In genomic region chr15:26739791-26740190, GRCh38 we compare ENCODE assay signal across 31 cellular contexts. TPM values are rescaled to one million over a fixed set of nuclear protein-coding genes. Genes with fewer than 3 reads are reported as not detected.
"Had no signal": no experiment of that assay in that cellular context is flagged by ENCODE, and none has a peak within 500 bp of the region (broad histone marks: within the 10 kb centered on the region; RNA-seq: fewer than 3 reads in every experiment).

No MANE protein-coding gene starts in this region.

- H3K36me3 ChIP-seq: brain microvascular endothelial cell, gastroesophageal sphincter, pancreas, stomach, thyroid gland, upper lobe of left lung, vagina had no signal

- H3K4me3 Mint-ChIP-seq: activated T-helper 1 cell treated with anti-CD3 and anti-CD28 coated beads, Interleukin-12 subunit alpha, Interleukin-12 subunit beta, Interleukin-2, Interleukin-4 antibody, amounts not matched to agents 30 ng/mL and 10 ng/mL and 1 ng/mL, durations not matched to agents 14 hours and 24 hours and 36 hours; stimulated activated naive B cell treated with anti-CD40 and anti-IgM and Interleukin-4, amounts not matched to agents 10 μg/mL and 1 μg/mL and 100 μg/mL, for 72 hours had no signal

- H3K36me3 Mint-ChIP-seq: stimulated activated naive B cell treated with anti-CD40 and anti-IgM and Interleukin-4, amounts not matched to agents 10 μg/mL and 1 μg/mL and 100 μg/mL, for 72 hours had no signal

- H3K9me3 ChIP-seq: pancreas, thyroid gland, upper lobe of left lung, vagina had no signal

- DNase-seq: activated CD4-positive, alpha-beta T cell treated with anti-CD3 and anti-CD28 coated beads for 48 hours; activated CD4-positive, alpha-beta T cell treated with anti-CD3 and anti-CD28 coated beads, Interleukin-2, amount 50 U/mL, for 48 hours; activated CD8-positive, alpha-beta memory T cell treated with anti-CD3 and anti-CD28 coated beads for 24 hours; activated effector memory CD4-positive, alpha-beta T cell treated with anti-CD3 and anti-CD28 coated beads, Interleukin-2, amount 50 U/mL, for 16 hours; activated naive CD4-positive, alpha-beta T cell treated with anti-CD3 and anti-CD28 coated beads, Interleukin-2, amount 50 U/mL, for 16 hours; amniotic stem cell; brain microvascular endothelial cell; dorsolateral prefrontal cortex; effector memory CD4-positive, alpha-beta T cell; erythroblast; head of caudate nucleus; hippocampal formation; left cardiac atrium; left ventricle myocardium superior; mammary epithelial cell; nucleus accumbens; pancreas; psoas muscle; stimulated activated CD4-positive, alpha-beta T cell treated with anti-CD3 and anti-CD28 coated beads, Interleukin-1b, Interleukin-23, amount 100 ng/mL, for 48 hours; stimulated activated CD4-positive, alpha-beta T cell treated with anti-CD3 and anti-CD28 coated beads, Interleukin-4, amount 100 ng/mL, for 4 hours; stimulated activated naive B cell treated with anti-CD40 and anti-IgM and Interleukin-4, amounts not matched to agents 10 μg/mL and 1 μg/mL and 100 μg/mL, for 72 hours; stomach; T-helper 9 cell; thyroid gland; upper lobe of left lung had no signal

- H3K4me3 ChIP-seq: coronary artery, dorsolateral prefrontal cortex, gastroesophageal sphincter, pancreas, psoas muscle, smooth muscle cell, stomach, thyroid gland, upper lobe of left lung, vagina had no signal

- H3K27me3 ChIP-seq: brain microvascular endothelial cell, dorsolateral prefrontal cortex, gastroesophageal sphincter, pancreas, stomach, thyroid gland, upper lobe of left lung, vagina had no signal

- ATAC-seq: activated CD4-positive, CD25-positive, alpha-beta regulatory T cell treated with anti-CD3 and anti-CD28 coated beads, Interleukin-2, amount 50 U/mL, for 24 hours; gastroesophageal sphincter; left cardiac atrium; left ventricle myocardium superior; psoas muscle; stimulated activated naive B cell treated with anti-CD40 and anti-IgM and Interleukin-4, amounts not matched to agents 10 μg/mL and 1 μg/mL and 100 μg/mL, for 72 hours had no signal

- H3K27ac Mint-ChIP-seq: activated T-helper 1 cell treated with anti-CD3 and anti-CD28 coated beads, Interleukin-12 subunit alpha, Interleukin-12 subunit beta, Interleukin-2, Interleukin-4 antibody, amounts not matched to agents 30 ng/mL and 10 ng/mL and 1 ng/mL, durations not matched to agents 14 hours and 24 hours and 36 hours; stimulated activated naive B cell treated with anti-CD40 and anti-IgM and Interleukin-4, amounts not matched to agents 10 μg/mL and 1 μg/mL and 100 μg/mL, for 72 hours had no signal

- H3K27me3 Mint-ChIP-seq: stimulated activated naive B cell treated with anti-CD40 and anti-IgM and Interleukin-4, amounts not matched to agents 10 μg/mL and 1 μg/mL and 100 μg/mL, for 72 hours had no signal

- H3K4me1 ChIP-seq: gastroesophageal sphincter, pancreas, psoas muscle, stomach, thyroid gland, upper lobe of left lung, vagina had no signal

- H3K4me1 Mint-ChIP-seq: stimulated activated naive B cell treated with anti-CD40 and anti-IgM and Interleukin-4, amounts not matched to agents 10 μg/mL and 1 μg/mL and 100 μg/mL, for 72 hours had no signal

RNA-seq across cellular contexts. Expression of gene GABRB3, which starts 33.1 kb away (rescaled TPM):
- total RNA-seq: activated T-helper 1 cell treated with anti-CD3 and anti-CD28 coated beads, Interleukin-12 subunit alpha, Interleukin-12 subunit beta, Interleukin-2, Interleukin-4 antibody, amounts not matched to agents 30 ng/mL and 10 ng/mL and 1 ng/mL, durations not matched to agents 14 hours and 24 hours and 36 hours; vagina had no signal
